ENCODE assay signal across 8 cellular contexts in genomic region chr11:116276051-116277044, GRCh38.
DNase-seq lines count a peak whose midpoint lies in the region; ATAC-seq and TF ChIP-seq lines count a peak whose summit lies in the region.

No MANE protein-coding gene starts in this region.

- peaks cover 4% of the 10 kb centered on the region for H3K27me3 Mint-ChIP-seq in activated naive CD4-positive, alpha-beta T cell treated with anti-CD3 and anti-CD28 coated beads, Interleukin-2, amount 10 ng/mL, durations not matched to agents 7 days and 5 days

- no peak overlapping the region for H3K27ac Mint-ChIP-seq in activated naive CD4-positive, alpha-beta T cell treated with anti-CD3 and anti-CD28 coated beads, Interleukin-2, amount 10 ng/mL, durations not matched to agents 7 days and 5 days

- H3K4me3 ChIP-seq in SJSA1: no peak overlapping the region
- H3K4me3 ChIP-seq in uterus: peak overlapping the region in 1 of 2 donors; percentile 19

- no peaks in the 10 kb centered on the region for H3K36me3 Mint-ChIP-seq in activated naive CD4-positive, alpha-beta T cell treated with anti-CD3 and anti-CD28 coated beads, Interleukin-2, amount 10 ng/mL, durations not matched to agents 7 days and 5 days

- in situ Hi-C loops in KBM-7 (cut with MboI; ENCODE audit: low pct_unique_long_range_greater_than_20kb, low sequenced_read_pairs): loop anchor here (25.0 kb wide), 1 partner anchor 939 kb away; no protein-coding TSS in a partner anchor

- peak; percentile 87 for ATAC-seq in GM21447 (IDR thresholded peaks at IDR 0.05; ENCODE audit: unreplicated experiment)
- peak; percentile 91 for ATAC-seq in Right ventricle myocardium superior (ENCODE audit: poor library complexity)

- H3K4me1 Mint-ChIP-seq in activated naive CD4-positive, alpha-beta T cell treated with anti-CD3 and anti-CD28 coated beads, Interleukin-2, amount 10 ng/mL, durations not matched to agents 7 days and 5 days: no peaks in the 10 kb centered on the region

- DNase-seq in COR-L47 (lab: John Stamatoyannopoulos, UW) (peak; percentile 81), KBM-7 (peak; percentile 55), SJSA1 (ENCODE audit: low read depth in 1 of 2, low spot score in 2 of 2) (peak; percentile 40 to 43), Right ventricle myocardium superior (peak; percentile 86), posterior cingulate gyrus (peak; percentile 32 to 96 (median 74)), uterus (peak; percentile 62 to 63)
- DNase-seq in activated naive CD4-positive, alpha-beta T cell treated with anti-CD3 and anti-CD28 coated beads, Interleukin-2, amount 10 ng/mL, durations not matched to agents 7 days and 5 days: peak; percentile 84

- no peaks in the 10 kb centered on the region for H3K36me3 ChIP-seq in SJSA1
- no peaks in the 10 kb centered on the region for H3K36me3 ChIP-seq in uterus

- no peak overlapping the region for H3K4me3 Mint-ChIP-seq in activated naive CD4-positive, alpha-beta T cell treated with anti-CD3 and anti-CD28 coated beads, Interleukin-2, amount 10 ng/mL, durations not matched to agents 7 days and 5 days

- TF ChIP-seq POLR2A in uterus (IDR thresholded peaks at IDR 0.05): no peak

- H3K9me3 Mint-ChIP-seq in activated naive CD4-positive, alpha-beta T cell treated with anti-CD3 and anti-CD28 coated beads, Interleukin-2, amount 10 ng/mL, durations not matched to agents 7 days and 5 days: no peaks in the 10 kb centered on the region

- H3K27me3 ChIP-seq in SJSA1 (replicated peaks) (no peaks in the 10 kb centered on the region), uterus (no peaks in the 10 kb centered on the region)

- TF ChIP-seq CTCF in uterus (IDR thresholded peaks at IDR 0.05): peak; percentile 92 to 98 (median 93)

- H3K9me3 ChIP-seq in SJSA1 (replicated peaks) (no peaks in the 10 kb centered on the region), uterus (no peaks in the 10 kb centered on the region)

- H3K4me1 ChIP-seq in SJSA1 (replicated peaks) (no peaks in the 10 kb centered on the region), uterus (no peaks in the 10 kb centered on the region)

- intact Hi-C loops in Right ventricle myocardium superior (cut with DNase I): loop anchor here (5.0 kb wide), 2 partner anchors 284 to 954 kb away; no protein-coding TSS in a partner anchor
- intact Hi-C loops in posterior cingulate gyrus (cut with DNase I): loop anchor here (5.0 kb wide), 2 partner anchors 949 to 1504 kb away; no protein-coding TSS in a partner anchor
- intact Hi-C loops in uterus (cut with DNase I; ENCODE audit: low total_unique reads): no loop called here

- CTCF ChIA-PET in activated naive CD4-positive, alpha-beta T cell treated with anti-CD3 and anti-CD28 coated beads, Interleukin-2, amount 10 ng/mL, durations not matched to agents 7 days and 5 days (lab: Charles Lee): no interaction called here

- H3K27ac ChIP-seq in SJSA1: no peak overlapping the region
- H3K27ac ChIP-seq in uterus: no peak overlapping the region
